Comparison of ENCODE assay signal across 13 cellular contexts in the genomic region with DNA sequence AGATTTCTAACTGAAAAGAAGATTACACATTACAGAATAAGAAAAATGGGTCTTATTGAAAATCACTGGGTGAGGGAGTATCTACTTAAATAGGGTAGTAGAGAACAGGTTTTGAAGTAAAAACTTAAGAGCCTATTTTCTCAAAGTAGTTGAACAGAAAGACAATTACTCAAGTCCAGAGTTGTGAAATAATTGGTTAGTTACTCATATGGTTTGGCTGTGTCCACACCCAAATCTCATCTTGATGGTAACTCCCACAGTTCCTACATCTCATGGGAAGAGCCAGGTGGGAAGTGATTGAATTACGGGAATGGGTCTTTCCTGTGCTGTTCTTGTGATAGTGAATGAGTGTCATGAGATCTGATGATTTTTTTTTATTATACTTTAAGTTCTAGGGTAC.
"Had no signal": no experiment of that assay in that cellular context is flagged by ENCODE, and none has a peak within 500 bp of the region (broad histone marks: within the 10 kb centered on the region; RNA-seq: fewer than 3 reads in every experiment).

No MANE protein-coding gene starts in this region.

- FAIRE-seq: pancreas, small intestine had no signal

- H3K36me3 ChIP-seq: esophagus muscularis mucosa, lower lobe of right lung, pancreas, stomach, thyroid gland, vagina had no signal

- ATAC-seq: lower lobe of right lung, pancreas had no signal

- H3K4me1 ChIP-seq: esophagus muscularis mucosa, lower lobe of right lung, pancreas, stomach, thyroid gland, vagina had no signal

- H3K4me3 ChIP-seq: esophagus muscularis mucosa, lower lobe of right lung, pancreas, stomach, thyroid gland, vagina had no signal

- DNase-seq: activated CD4-positive, CD25-positive, alpha-beta regulatory T cell; amniotic stem cell; endodermal cell; hippocampal formation; lower lobe of right lung; naive B cell; pancreas; small intestine; stomach; T-helper 2 cell; thyroid gland had no signal

- H3K9me3 ChIP-seq: esophagus muscularis mucosa, pancreas, stomach, thyroid gland, vagina had no signal

- H3K27ac ChIP-seq: esophagus muscularis mucosa, lower lobe of right lung, pancreas, stomach, thyroid gland, vagina had no signal

- H3K27me3 ChIP-seq: esophagus muscularis mucosa, pancreas, stomach, thyroid gland, vagina had no signal
